In genomic region chr6:166010585-166010984, GRCh38 we compare ENCODE assay signal across 28 cellular contexts.
"Had no signal": no experiment of that assay in that cellular context is flagged by ENCODE, and none has a peak within 500 bp of the region (broad histone marks: within the 10 kb centered on the region; RNA-seq: fewer than 3 reads in every experiment).

No MANE protein-coding gene starts in this region.

- H3K4me3 Mint-ChIP-seq: naive thymus-derived CD8-positive, alpha-beta T cell; stimulated activated naive B cell treated with anti-CD40 and anti-IgM and Interleukin-4, amounts not matched to agents 10 μg/mL and 1 μg/mL and 100 μg/mL, for 72 hours had no signal

- DNase-seq: hippocampal formation; left cardiac atrium; left lung; lower lobe of right lung; mammary epithelial cell; mesenchymal stem cell; naive thymus-derived CD8-positive, alpha-beta T cell; occipital lobe; right lobe of liver; stimulated activated CD4-positive, alpha-beta T cell treated with anti-CD3 and anti-CD28 coated beads, Interleukin-12 subunit alpha, Interleukin-12 subunit beta, amount 100 ng/mL, for 4 hours; stimulated activated CD4-positive, alpha-beta T cell treated with anti-CD3 and anti-CD28 coated beads, Interleukin-15, amount 100 ng/mL, for 24 hours; stimulated activated CD4-positive, alpha-beta T cell treated with anti-CD3 and anti-CD28 coated beads, Interleukin-2, amount 100 ng/mL, for 24 hours; stimulated activated CD4-positive, alpha-beta T cell treated with anti-CD3 and anti-CD28 coated beads, Interleukin-4, amount 100 ng/mL, for 1 hour; stimulated activated naive B cell treated with anti-CD40 and anti-IgM and Interleukin-4, amounts not matched to agents 10 μg/mL and 1 μg/mL and 100 μg/mL, for 72 hours; stimulated activated naive CD8-positive, alpha-beta T cell treated with anti-CD3 and anti-CD28 coated beads, Interleukin-15, Interleukin-2, amounts not matched to agents 100 U/mL and 50 U/mL, for 24 hours; stomach; testis; thyroid gland; transverse colon; upper lobe of left lung had no signal

- H3K4me3 ChIP-seq: left lung, lower lobe of right lung, neural progenitor cell, right atrium auricular region, right lobe of liver, skin epidermis, stomach, testis, thyroid gland, transverse colon, upper lobe of left lung, vagina had no signal

- ATAC-seq: left cardiac atrium; left lung; lower lobe of right lung; naive thymus-derived CD8-positive, alpha-beta T cell; right lobe of liver; stimulated activated naive B cell treated with anti-CD40 and anti-IgM and Interleukin-4, amounts not matched to agents 10 μg/mL and 1 μg/mL and 100 μg/mL, for 72 hours; stimulated activated naive CD8-positive, alpha-beta T cell treated with anti-CD3 and anti-CD28 coated beads, Interleukin-15, Interleukin-2, amounts not matched to agents 100 U/mL and 50 U/mL, for 24 hours had no signal

- H3K27ac ChIP-seq: left lung, lower lobe of right lung, neural progenitor cell, neutrophil, parathyroid adenoma, right atrium auricular region, right lobe of liver, skin epidermis, stomach, testis, thyroid gland, transverse colon, upper lobe of left lung, vagina had no signal

- H3K27me3 ChIP-seq: testis, thyroid gland, vagina had no signal

- H3K36me3 ChIP-seq: left lung, lower lobe of right lung, neural progenitor cell, neutrophil, right atrium auricular region, right lobe of liver, stomach, thyroid gland, transverse colon, upper lobe of left lung, vagina had no signal

- H3K36me3 Mint-ChIP-seq: neural progenitor cell; stimulated activated naive B cell treated with anti-CD40 and anti-IgM and Interleukin-4, amounts not matched to agents 10 μg/mL and 1 μg/mL and 100 μg/mL, for 72 hours had no signal

- H3K27ac Mint-ChIP-seq: nephron; neural progenitor cell; progenitor cell of endocrine pancreas; stimulated activated naive B cell treated with anti-CD40 and anti-IgM and Interleukin-4, amounts not matched to agents 10 μg/mL and 1 μg/mL and 100 μg/mL, for 72 hours had no signal
